In the genomic region with DNA sequence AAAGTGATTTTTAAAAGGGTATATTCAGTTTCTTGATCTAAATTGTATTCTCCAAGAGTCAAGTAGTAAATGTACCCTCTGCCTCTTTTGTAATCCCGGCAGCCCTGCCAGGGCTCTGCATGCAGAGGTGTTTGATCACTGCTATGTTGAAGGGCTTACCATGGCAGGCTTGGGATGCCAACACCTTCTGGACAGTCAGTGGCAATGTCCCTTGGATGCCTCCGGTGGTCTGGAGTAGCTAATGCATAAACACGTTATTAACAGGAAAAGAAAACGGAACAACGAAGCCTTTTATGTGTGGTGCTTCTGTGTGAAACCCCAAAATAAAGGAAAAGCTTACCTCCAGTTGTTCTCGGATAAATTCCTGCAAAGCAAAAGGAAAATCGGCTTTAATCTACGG, we compare ENCODE assay signal across 8 cellular contexts. TPM values are rescaled to one million over a fixed set of nuclear protein-coding genes. Genes with fewer than 3 reads are reported as not detected.
DNase-seq lines count a peak whose midpoint lies in the region; ATAC-seq and TF ChIP-seq lines count a peak whose summit lies in the region.

No MANE protein-coding gene starts in this region.

- no peaks in the 10 kb centered on the region for H3K27me3 ChIP-seq in DND-41 (ENCODE audit: insufficient read depth, low read length, poor library complexity)
- no peaks in the 10 kb centered on the region for H3K27me3 ChIP-seq in body of pancreas

- TF ChIP-seq POLR2A in body of pancreas (IDR thresholded peaks at IDR 0.05) = no peak

- no peak overlapping the region for H3K9ac ChIP-seq in DND-41 (ENCODE audit: low read depth, low read length)

- H3K36me3 ChIP-seq in DND-41 (ENCODE audit: insufficient read depth, low read length) = peaks cover 71% of the 10 kb centered on the region
- peaks cover 0 to under 1% of the 10 kb centered on the region in 2 donors for H3K36me3 ChIP-seq in body of pancreas (replicated peaks in 1 of 2; ENCODE audit: insufficient read depth in 1 of 2, low read depth in 2 of 2)

- DNase-seq in DND-41 (peak; percentile 23), HuH-7 (ENCODE audit: low spot score) (peak; percentile 40), body of pancreas (no peak), left lobe of liver (ENCODE audit: low spot score) (no peak), NCI-H1436 (lab: John Stamatoyannopoulos, UW) (no peak), GM19240 (ENCODE audit: insufficient read length, low spot score) (no peak)

- no peak overlapping the region for H3K4me2 ChIP-seq in DND-41 (ENCODE audit: insufficient read depth, low read length)

- peak; percentile 51 for TF ChIP-seq CTCF in DND-41 (IDR thresholded peaks at IDR 0.05; ENCODE audit: borderline replicate concordance, extremely low read depth, low read length, poor library complexity, severe bottlenecking)
- TF ChIP-seq CTCF in body of pancreas (IDR thresholded peaks at IDR 0.05) = peak in 5 of 7 experiments; percentile 6 to 17 (median 11)

- 65 to 72% methylated on average over 8 of the region's 8 CpGs for WGBS in body of pancreas, 2 donors

- H3K79me2 ChIP-seq in DND-41 (ENCODE audit: insufficient read depth, low read length) = no peaks in the 10 kb centered on the region

- H4K20me1 ChIP-seq in DND-41 (ENCODE audit: insufficient read depth, low read length) = no peaks in the 10 kb centered on the region

- H3K4me3 ChIP-seq in DND-41 (ENCODE audit: low read depth in 1 of 2, low read length in 2 of 2) (no peak overlapping the region), body of pancreas (no peak overlapping the region)

- H3K9me3 ChIP-seq in DND-41 (ENCODE audit: insufficient read depth, low read length, severe bottlenecking) (no peaks in the 10 kb centered on the region), body of pancreas (no peaks in the 10 kb centered on the region)

- no peak overlapping the region for H3K27ac ChIP-seq in DND-41 (ENCODE audit: low read length)
- H3K27ac ChIP-seq in body of pancreas = no peak overlapping the region

- intact Hi-C loops in body of pancreas (cut with DNase I) = no loop called here

- peak; percentile 70 for ATAC-seq in DND-41 (ENCODE audit: insufficient read depth, low read depth)
- ATAC-seq in body of pancreas = no peak
- peak; percentile 73 for ATAC-seq in left lobe of liver
- no peak for ATAC-seq in HG03025 (IDR thresholded peaks at IDR 0.05; ENCODE audit: low FRiP score, unreplicated experiment)
- no peak for ATAC-seq in GM21528 (IDR thresholded peaks at IDR 0.05; ENCODE audit: low FRiP score, unreplicated experiment)

- H3K4me1 ChIP-seq in DND-41 (ENCODE audit: insufficient read depth, low read length) = no peaks in the 10 kb centered on the region
- H3K4me1 ChIP-seq in body of pancreas = peaks cover 18% of the 10 kb centered on the region

- no peak overlapping the region for H2AFZ ChIP-seq in DND-41 (ENCODE audit: low read depth, low read length)

RNA-seq across cellular contexts. Expression of a gene that starts 19.9 kb away (rescaled TPM):
- total RNA-seq in body of pancreas (10 to 100 TPM; 12.9 to 17.1 TPM), left lobe of liver (15.8 TPM)

RNA-seq across cellular contexts. Expression of a gene that starts 28.6 kb away (rescaled TPM):
- 10 to 100 TPM; 18.2 to 23.7 TPM for total RNA-seq in body of pancreas
- total RNA-seq in left lobe of liver = 10.4 TPM

RNA-seq across cellular contexts. Expression of a gene that starts 41.2 kb away (rescaled TPM):
- total RNA-seq in body of pancreas (1 to 10 TPM; 8.3 to 9.9 TPM), left lobe of liver (3.2 TPM)

RNA-seq across cellular contexts. Expression of a gene that starts 46.8 kb away (rescaled TPM):
- 1 to 10 TPM; 7.3 to 7.8 TPM for total RNA-seq in body of pancreas
- total RNA-seq in left lobe of liver = 2.0 TPM

Comparison
In these comparisons a context has a peak if more than half of its experiments do, and no peak if none do; other contexts are left out.
1. ATAC-seq: peak in DND-41 (single experiment) and left lobe of liver (single experiment); none in body of pancreas (single experiment), HG03025 (single experiment) and GM21528 (single experiment).
2. DNase-seq: peak in DND-41 (single experiment) and HuH-7 (single experiment); none in body of pancreas (0 of 4), left lobe of liver (single experiment), NCI-H1436 (single experiment) and GM19240 (single experiment).